1 cellular context compared by ENCODE assay signal in the genomic region with DNA sequence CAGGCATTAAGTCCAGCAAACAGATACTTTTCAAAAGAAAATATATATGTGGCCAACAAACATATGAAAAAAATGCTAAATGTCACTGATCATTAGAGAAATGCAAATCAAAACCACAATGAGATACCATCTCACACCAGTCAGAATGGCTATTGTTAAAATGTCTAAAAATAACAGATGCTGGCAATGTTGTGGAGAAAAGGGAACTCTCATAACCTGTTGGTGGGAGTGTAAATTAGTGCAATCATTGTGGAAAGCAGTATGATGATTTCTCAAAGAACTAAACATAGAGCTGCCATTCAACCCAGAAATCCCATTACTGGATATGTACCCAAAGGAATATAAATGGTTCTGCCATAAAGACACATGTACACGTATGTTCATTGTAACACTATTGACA.
TF ChIP-seq lines count a peak whose summit lies in the region.

No MANE protein-coding gene starts in this region.

TF ChIP-seq in GM12878, 131 proteins besides CTCF, POLR2A, EP300 and RAD21 (continued from another document):
- TF ChIP-seq, protein P1, sequence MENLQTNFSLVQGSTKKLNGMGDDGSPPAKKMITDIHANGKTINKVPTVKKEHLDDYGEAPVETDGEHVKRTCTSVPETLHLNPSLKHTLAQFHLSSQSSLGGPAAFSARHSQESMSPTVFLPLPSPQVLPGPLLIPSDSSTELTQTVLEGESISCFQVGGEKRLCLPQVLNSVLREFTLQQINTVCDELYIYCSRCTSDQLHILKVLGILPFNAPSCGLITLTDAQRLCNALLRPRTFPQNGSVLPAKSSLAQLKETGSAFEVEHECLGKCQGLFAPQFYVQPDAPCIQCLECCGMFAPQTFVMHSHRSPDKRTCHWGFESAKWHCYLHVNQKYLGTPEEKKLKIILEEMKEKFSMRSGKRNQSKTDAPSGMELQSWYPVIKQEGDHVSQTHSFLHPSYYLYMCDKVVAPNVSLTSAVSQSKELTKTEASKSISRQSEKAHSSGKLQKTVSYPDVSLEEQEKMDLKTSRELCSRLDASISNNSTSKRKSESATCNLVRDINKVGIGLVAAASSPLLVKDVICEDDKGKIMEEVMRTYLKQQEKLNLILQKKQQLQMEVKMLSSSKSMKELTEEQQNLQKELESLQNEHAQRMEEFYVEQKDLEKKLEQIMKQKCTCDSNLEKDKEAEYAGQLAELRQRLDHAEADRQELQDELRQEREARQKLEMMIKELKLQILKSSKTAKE (IDR thresholded peaks at IDR 0.05; ENCODE audit: low read depth, poor library complexity, severe bottlenecking): peak; percentile 28
- no peak for TF ChIP-seq FOXK2 (IDR thresholded peaks at IDR 0.05)
- no peak for TF ChIP-seq TBL1XR1 (IDR thresholded peaks at IDR 0.05; ENCODE audit: low read depth, low read length)
- peak; percentile 88 for TF ChIP-seq MEF2B (IDR thresholded peaks at IDR 0.05; ENCODE audit: partially characterized antibody, poor library complexity, severe bottlenecking)
- no peak for TF ChIP-seq HCFC1 (IDR thresholded peaks at IDR 0.05; ENCODE audit: low read length)
- TF ChIP-seq MEF2A (IDR thresholded peaks at IDR 0.05; ENCODE audit: insufficient read depth, low read depth, low read length): peak; percentile 33; the same call in 1 of the 2 replicates
- TF ChIP-seq HDAC6 (IDR thresholded peaks at IDR 0.05; ENCODE audit: unreplicated experiment): no peak
- TF ChIP-seq, protein P2, sequence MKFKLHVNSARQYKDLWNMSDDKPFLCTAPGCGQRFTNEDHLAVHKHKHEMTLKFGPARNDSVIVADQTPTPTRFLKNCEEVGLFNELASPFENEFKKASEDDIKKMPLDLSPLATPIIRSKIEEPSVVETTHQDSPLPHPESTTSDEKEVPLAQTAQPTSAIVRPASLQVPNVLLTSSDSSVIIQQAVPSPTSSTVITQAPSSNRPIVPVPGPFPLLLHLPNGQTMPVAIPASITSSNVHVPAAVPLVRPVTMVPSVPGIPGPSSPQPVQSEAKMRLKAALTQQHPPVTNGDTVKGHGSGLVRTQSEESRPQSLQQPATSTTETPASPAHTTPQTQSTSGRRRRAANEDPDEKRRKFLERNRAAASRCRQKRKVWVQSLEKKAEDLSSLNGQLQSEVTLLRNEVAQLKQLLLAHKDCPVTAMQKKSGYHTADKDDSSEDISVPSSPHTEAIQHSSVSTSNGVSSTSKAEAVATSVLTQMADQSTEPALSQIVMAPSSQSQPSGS (IDR thresholded peaks at IDR 0.05; ENCODE audit: low read length): peak; percentile 19; the same call in 1 of the 2 replicates
- no peak for TF ChIP-seq SMAD1 (IDR thresholded peaks at IDR 0.05; ENCODE audit: low read depth, partially characterized antibody)
- peak; percentile 27; the same call in 1 of the 2 replicates for TF ChIP-seq SPI1 (IDR thresholded peaks at IDR 0.05; ENCODE audit: borderline replicate concordance, insufficient read depth, low read depth, low read length)
- TF ChIP-seq DPF2 (IDR thresholded peaks at IDR 0.05): peak; percentile 37; the same call in 1 of the 2 replicates
- TF ChIP-seq ESRRA (IDR thresholded peaks at IDR 0.05; ENCODE audit: low read length): no peak
- TF ChIP-seq ZBED1 (IDR thresholded peaks at IDR 0.05; ENCODE audit: borderline replicate concordance): no peak
- TF ChIP-seq, protein P3, sequence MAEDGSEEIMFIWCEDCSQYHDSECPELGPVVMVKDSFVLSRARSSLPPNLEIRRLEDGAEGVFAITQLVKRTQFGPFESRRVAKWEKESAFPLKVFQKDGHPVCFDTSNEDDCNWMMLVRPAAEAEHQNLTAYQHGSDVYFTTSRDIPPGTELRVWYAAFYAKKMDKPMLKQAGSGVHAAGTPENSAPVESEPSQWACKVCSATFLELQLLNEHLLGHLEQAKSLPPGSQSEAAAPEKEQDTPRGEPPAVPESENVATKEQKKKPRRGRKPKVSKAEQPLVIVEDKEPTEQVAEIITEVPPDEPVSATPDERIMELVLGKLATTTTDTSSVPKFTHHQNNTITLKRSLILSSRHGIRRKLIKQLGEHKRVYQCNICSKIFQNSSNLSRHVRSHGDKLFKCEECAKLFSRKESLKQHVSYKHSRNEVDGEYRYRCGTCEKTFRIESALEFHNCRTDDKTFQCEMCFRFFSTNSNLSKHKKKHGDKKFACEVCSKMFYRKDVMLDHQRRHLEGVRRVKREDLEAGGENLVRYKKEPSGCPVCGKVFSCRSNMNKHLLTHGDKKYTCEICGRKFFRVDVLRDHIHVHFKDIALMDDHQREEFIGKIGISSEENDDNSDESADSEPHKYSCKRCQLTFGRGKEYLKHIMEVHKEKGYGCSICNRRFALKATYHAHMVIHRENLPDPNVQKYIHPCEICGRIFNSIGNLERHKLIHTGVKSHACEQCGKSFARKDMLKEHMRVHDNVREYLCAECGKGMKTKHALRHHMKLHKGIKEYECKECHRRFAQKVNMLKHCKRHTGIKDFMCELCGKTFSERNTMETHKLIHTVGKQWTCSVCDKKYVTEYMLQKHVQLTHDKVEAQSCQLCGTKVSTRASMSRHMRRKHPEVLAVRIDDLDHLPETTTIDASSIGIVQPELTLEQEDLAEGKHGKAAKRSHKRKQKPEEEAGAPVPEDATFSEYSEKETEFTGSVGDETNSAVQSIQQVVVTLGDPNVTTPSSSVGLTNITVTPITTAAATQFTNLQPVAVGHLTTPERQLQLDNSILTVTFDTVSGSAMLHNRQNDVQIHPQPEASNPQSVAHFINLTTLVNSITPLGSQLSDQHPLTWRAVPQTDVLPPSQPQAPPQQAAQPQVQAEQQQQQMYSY (CRISPR knock-in tag; IDR thresholded peaks at IDR 0.05): no peak
- no peak for TF ChIP-seq CBFB (IDR thresholded peaks at IDR 0.05; ENCODE audit: low read depth)
- TF ChIP-seq BRCA1 (IDR thresholded peaks at IDR 0.05; ENCODE audit: low read depth, low read length): no peak
- TF ChIP-seq, protein P4, sequence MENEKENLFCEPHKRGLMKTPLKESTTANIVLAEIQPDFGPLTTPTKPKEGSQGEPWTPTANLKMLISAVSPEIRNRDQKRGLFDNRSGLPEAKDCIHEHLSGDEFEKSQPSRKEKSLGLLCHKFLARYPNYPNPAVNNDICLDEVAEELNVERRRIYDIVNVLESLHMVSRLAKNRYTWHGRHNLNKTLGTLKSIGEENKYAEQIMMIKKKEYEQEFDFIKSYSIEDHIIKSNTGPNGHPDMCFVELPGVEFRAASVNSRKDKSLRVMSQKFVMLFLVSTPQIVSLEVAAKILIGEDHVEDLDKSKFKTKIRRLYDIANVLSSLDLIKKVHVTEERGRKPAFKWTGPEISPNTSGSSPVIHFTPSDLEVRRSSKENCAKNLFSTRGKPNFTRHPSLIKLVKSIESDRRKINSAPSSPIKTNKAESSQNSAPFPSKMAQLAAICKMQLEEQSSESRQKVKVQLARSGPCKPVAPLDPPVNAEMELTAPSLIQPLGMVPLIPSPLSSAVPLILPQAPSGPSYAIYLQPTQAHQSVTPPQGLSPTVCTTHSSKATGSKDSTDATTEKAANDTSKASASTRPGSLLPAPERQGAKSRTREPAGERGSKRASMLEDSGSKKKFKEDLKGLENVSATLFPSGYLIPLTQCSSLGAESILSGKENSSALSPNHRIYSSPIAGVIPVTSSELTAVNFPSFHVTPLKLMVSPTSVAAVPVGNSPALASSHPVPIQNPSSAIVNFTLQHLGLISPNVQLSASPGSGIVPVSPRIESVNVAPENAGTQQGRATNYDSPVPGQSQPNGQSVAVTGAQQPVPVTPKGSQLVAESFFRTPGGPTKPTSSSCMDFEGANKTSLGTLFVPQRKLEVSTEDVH (IDR thresholded peaks at IDR 0.05; ENCODE audit: low read depth, partially characterized antibody): no peak
- TF ChIP-seq BHLHE40 (IDR thresholded peaks at IDR 0.05; ENCODE audit: borderline replicate concordance in 1 of 2, low read depth in 2 of 2, low read length in 1 of 2): peak in 1 of 2 experiments; percentile 33; a peak in 1 of 4 replicates
- no peak for TF ChIP-seq TARDBP (IDR thresholded peaks at IDR 0.05; ENCODE audit: borderline replicate concordance)
- TF ChIP-seq, protein P5, sequence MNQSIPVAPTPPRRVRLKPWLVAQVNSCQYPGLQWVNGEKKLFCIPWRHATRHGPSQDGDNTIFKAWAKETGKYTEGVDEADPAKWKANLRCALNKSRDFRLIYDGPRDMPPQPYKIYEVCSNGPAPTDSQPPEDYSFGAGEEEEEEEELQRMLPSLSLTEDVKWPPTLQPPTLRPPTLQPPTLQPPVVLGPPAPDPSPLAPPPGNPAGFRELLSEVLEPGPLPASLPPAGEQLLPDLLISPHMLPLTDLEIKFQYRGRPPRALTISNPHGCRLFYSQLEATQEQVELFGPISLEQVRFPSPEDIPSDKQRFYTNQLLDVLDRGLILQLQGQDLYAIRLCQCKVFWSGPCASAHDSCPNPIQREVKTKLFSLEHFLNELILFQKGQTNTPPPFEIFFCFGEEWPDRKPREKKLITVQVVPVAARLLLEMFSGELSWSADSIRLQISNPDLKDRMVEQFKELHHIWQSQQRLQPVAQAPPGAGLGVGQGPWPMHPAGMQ (IDR thresholded peaks at IDR 0.05; ENCODE audit: borderline replicate concordance): no peak
- no peak for TF ChIP-seq SIX5 (IDR thresholded peaks at IDR 0.05; ENCODE audit: low read depth, low read length, severe bottlenecking)
- TF ChIP-seq IKZF2 (IDR thresholded peaks at IDR 0.05): peak; percentile 80 to 88
- TF ChIP-seq, protein P6, sequence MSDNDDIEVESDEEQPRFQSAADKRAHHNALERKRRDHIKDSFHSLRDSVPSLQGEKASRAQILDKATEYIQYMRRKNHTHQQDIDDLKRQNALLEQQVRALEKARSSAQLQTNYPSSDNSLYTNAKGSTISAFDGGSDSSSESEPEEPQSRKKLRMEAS (IDR thresholded peaks at IDR 0.05; ENCODE audit: low read depth, low read length): no peak
- peak; percentile 64; the same call in 1 of the 2 replicates for TF ChIP-seq IKZF1 (conservative IDR thresholded peaks at IDR 0.05)
- TF ChIP-seq MYC (IDR thresholded peaks at IDR 0.05; ENCODE audit: insufficient read depth, insufficient read length, insufficient replicate concordance, low read length, severe bottlenecking): no peak
- peak; percentile 52 for TF ChIP-seq RUNX3 (IDR thresholded peaks at IDR 0.05; ENCODE audit: low read length)
- TF ChIP-seq ATF7 (IDR thresholded peaks at IDR 0.05; ENCODE audit: low read depth): peak; percentile 76; the same call in 1 of the 2 replicates
- TF ChIP-seq, protein P7, sequence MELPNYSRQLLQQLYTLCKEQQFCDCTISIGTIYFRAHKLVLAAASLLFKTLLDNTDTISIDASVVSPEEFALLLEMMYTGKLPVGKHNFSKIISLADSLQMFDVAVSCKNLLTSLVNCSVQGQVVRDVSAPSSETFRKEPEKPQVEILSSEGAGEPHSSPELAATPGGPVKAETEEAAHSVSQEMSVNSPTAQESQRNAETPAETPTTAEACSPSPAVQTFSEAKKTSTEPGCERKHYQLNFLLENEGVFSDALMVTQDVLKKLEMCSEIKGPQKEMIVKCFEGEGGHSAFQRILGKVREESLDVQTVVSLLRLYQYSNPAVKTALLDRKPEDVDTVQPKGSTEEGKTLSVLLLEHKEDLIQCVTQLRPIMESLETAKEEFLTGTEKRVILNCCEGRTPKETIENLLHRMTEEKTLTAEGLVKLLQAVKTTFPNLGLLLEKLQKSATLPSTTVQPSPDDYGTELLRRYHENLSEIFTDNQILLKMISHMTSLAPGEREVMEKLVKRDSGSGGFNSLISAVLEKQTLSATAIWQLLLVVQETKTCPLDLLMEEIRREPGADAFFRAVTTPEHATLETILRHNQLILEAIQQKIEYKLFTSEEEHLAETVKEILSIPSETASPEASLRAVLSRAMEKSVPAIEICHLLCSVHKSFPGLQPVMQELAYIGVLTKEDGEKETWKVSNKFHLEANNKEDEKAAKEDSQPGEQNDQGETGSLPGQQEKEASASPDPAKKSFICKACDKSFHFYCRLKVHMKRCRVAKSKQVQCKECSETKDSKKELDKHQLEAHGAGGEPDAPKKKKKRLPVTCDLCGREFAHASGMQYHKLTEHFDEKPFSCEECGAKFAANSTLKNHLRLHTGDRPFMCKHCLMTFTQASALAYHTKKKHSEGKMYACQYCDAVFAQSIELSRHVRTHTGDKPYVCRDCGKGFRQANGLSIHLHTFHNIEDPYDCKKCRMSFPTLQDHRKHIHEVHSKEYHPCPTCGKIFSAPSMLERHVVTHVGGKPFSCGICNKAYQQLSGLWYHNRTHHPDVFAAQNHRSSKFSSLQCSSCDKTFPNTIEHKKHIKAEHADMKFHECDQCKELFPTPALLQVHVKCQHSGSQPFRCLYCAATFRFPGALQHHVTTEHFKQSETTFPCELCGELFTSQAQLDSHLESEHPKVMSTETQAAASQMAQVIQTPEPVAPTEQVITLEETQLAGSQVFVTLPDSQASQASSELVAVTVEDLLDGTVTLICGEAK (IDR thresholded peaks at IDR 0.05; ENCODE audit: borderline replicate concordance): no peak
- no peak for TF ChIP-seq SMC3 (IDR thresholded peaks at IDR 0.05; ENCODE audit: borderline replicate concordance, low read length)
- TF ChIP-seq MTA2 (IDR thresholded peaks at IDR 0.05; ENCODE audit: low read depth): peak; percentile 94
- TF ChIP-seq, protein P8, sequence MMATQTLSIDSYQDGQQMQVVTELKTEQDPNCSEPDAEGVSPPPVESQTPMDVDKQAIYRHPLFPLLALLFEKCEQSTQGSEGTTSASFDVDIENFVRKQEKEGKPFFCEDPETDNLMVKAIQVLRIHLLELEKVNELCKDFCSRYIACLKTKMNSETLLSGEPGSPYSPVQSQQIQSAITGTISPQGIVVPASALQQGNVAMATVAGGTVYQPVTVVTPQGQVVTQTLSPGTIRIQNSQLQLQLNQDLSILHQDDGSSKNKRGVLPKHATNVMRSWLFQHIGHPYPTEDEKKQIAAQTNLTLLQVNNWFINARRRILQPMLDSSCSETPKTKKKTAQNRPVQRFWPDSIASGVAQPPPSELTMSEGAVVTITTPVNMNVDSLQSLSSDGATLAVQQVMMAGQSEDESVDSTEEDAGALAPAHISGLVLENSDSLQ (IDR thresholded peaks at IDR 0.05): peak; percentile 72
